ENCODE assay signal across 20 cellular contexts in the genomic region with DNA sequence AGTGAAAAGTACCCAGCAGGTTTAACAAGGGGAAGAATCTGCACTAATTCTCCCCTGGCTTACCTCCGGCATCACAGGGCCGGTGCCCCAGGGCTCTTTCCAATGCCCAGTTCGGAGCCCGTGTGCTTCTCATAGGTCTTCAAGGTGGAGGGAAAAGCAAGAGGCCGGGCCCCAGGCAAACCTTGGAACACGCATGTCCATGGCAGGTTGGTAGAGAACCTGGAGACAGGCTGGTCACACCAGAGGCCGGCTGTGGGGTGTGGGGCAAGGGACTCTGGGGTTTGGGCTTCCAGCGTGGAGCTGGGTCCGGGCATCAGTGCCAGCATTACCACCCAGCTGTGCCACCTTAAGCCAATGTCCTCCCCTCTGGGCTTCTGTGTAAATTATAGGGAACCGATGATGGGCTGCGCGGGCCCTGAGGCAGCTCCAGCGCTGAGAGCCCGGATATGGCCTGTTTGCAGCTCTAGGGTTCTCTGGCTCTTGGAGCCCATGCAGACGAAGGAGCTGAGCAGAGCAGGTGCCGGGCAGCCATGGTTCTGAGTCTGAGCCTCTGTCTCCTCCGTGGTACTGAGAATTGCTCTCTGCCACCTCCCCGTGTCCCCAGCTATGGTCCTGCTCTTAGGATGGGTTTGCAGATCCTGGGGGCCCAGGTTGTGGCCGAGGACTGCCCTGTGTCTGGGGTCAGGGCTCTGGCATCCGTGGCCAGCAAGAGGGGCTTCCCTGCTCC.
"Had no signal": no experiment of that assay in that cellular context is flagged by ENCODE, and none has a peak within 500 bp of the region (broad histone marks: within the 10 kb centered on the region; RNA-seq: fewer than 3 reads in every experiment).

No MANE protein-coding gene starts in this region.

- H3K36me3 ChIP-seq: cardiac muscle cell, left lung, suprapubic skin, transverse colon had no signal

- DNase-seq: activated CD4-positive, alpha-beta memory T cell treated with anti-CD3 and anti-CD28 coated beads, Interleukin-2, amount 10 ng/mL, durations not matched to agents 7 days and 5 days; activated CD4-positive, alpha-beta T cell treated with anti-CD3 and anti-CD28 coated beads for 48 hours; activated CD4-positive, CD25-positive, alpha-beta regulatory T cell; activated CD8-positive, alpha-beta memory T cell treated with anti-CD3 and anti-CD28 coated beads, Interleukin-2, amount 10 ng/mL, durations not matched to agents 7 days and 5 days; activated effector memory CD4-positive, alpha-beta T cell treated with Interleukin-2 at 50 U/mL for 16 hours; activated T-cell treated with anti-CD3 and anti-CD28 coated beads, Interleukin-2, amount 50 U/mL, for 48 hours; effector memory CD8-positive, alpha-beta T cell; hypothalamus; mesendoderm; natural killer cell; SK-N-SH; stimulated activated CD4-positive, alpha-beta T cell treated with anti-CD3 and anti-CD28 coated beads, Interleukin-15, amount 100 ng/mL, for 24 hours; stimulated activated CD4-positive, alpha-beta T cell treated with anti-CD3 and anti-CD28 coated beads, Interleukin-2, amount 100 ng/mL, for 48 hours; stimulated activated naive CD8-positive, alpha-beta T cell treated with anti-CD3 and anti-CD28 coated beads, Interleukin-15, amount 100 ng/mL, for 72 hours; transverse colon had no signal

- H3K4me3 Mint-ChIP-seq: activated CD4-positive, alpha-beta memory T cell treated with anti-CD3 and anti-CD28 coated beads, Interleukin-2, amount 10 ng/mL, durations not matched to agents 7 days and 5 days; activated CD8-positive, alpha-beta memory T cell treated with anti-CD3 and anti-CD28 coated beads, Interleukin-2, amount 10 ng/mL, durations not matched to agents 7 days and 5 days; activated naive CD4-positive, alpha-beta T cell treated with anti-CD3 and anti-CD28 coated beads, Interleukin-2, amount 50 U/mL, for 24 hours; effector memory CD8-positive, alpha-beta T cell; natural killer cell; stimulated activated naive CD8-positive, alpha-beta T cell treated with anti-CD3 and anti-CD28 coated beads, Interleukin-15, amount 100 ng/mL, for 72 hours; T-helper 2 cell treated with Interferon-gamma antibody and Interleukin-4, amounts not matched to agents 5 μg/mL and 100 μg/mL, for 36 hours had no signal

- H3K4me1 ChIP-seq: left lung, transverse colon had no signal

- H3K27ac Mint-ChIP-seq: activated CD4-positive, alpha-beta memory T cell treated with anti-CD3 and anti-CD28 coated beads, Interleukin-2, amount 10 ng/mL, durations not matched to agents 7 days and 5 days; activated CD8-positive, alpha-beta memory T cell treated with anti-CD3 and anti-CD28 coated beads, Interleukin-2, amount 10 ng/mL, durations not matched to agents 7 days and 5 days; effector memory CD8-positive, alpha-beta T cell; natural killer cell; stimulated activated naive CD8-positive, alpha-beta T cell treated with anti-CD3 and anti-CD28 coated beads, Interleukin-15, amount 100 ng/mL, for 72 hours; T-helper 2 cell treated with Interferon-gamma antibody and Interleukin-4, amounts not matched to agents 5 μg/mL and 100 μg/mL, for 36 hours had no signal

- H3K4me3 ChIP-seq: cardiac muscle cell, left lung, suprapubic skin, transverse colon had no signal

- H3K27ac ChIP-seq: cardiac muscle cell, left lung, suprapubic skin, transverse colon had no signal

- H3K9me3 ChIP-seq: SK-N-SH, suprapubic skin, transverse colon had no signal

- H3K27me3 Mint-ChIP-seq: activated naive CD4-positive, alpha-beta T cell treated with anti-CD3 and anti-CD28 coated beads, Interleukin-2, amount 50 U/mL, for 24 hours; stimulated activated naive CD8-positive, alpha-beta T cell treated with anti-CD3 and anti-CD28 coated beads, Interleukin-15, amount 100 ng/mL, for 72 hours had no signal

- H3K4me1 Mint-ChIP-seq: activated CD4-positive, alpha-beta memory T cell treated with anti-CD3 and anti-CD28 coated beads, Interleukin-2, amount 10 ng/mL, durations not matched to agents 7 days and 5 days; activated CD8-positive, alpha-beta memory T cell treated with anti-CD3 and anti-CD28 coated beads, Interleukin-2, amount 10 ng/mL, durations not matched to agents 7 days and 5 days; activated naive CD4-positive, alpha-beta T cell treated with anti-CD3 and anti-CD28 coated beads, Interleukin-2, amount 50 U/mL, for 24 hours had no signal

- ATAC-seq: activated CD8-positive, alpha-beta memory T cell treated with anti-CD3 and anti-CD28 coated beads, Interleukin-2, amount 10 ng/mL, durations not matched to agents 7 days and 5 days; effector memory CD8-positive, alpha-beta T cell; left lung; natural killer cell had no signal

- H3K9me3 Mint-ChIP-seq: T-helper 2 cell treated with Interferon-gamma antibody and Interleukin-4, amounts not matched to agents 5 μg/mL and 100 μg/mL, for 36 hours had no signal

- H3K36me3 Mint-ChIP-seq: activated CD8-positive, alpha-beta memory T cell treated with anti-CD3 and anti-CD28 coated beads, Interleukin-2, amount 10 ng/mL, durations not matched to agents 7 days and 5 days had no signal

- H3K4me2 ChIP-seq: SK-N-SH had no signal

- H3K27me3 ChIP-seq: cardiac muscle cell had no signal
